ENCODE assay signal across 21 cellular contexts in the genomic region with DNA sequence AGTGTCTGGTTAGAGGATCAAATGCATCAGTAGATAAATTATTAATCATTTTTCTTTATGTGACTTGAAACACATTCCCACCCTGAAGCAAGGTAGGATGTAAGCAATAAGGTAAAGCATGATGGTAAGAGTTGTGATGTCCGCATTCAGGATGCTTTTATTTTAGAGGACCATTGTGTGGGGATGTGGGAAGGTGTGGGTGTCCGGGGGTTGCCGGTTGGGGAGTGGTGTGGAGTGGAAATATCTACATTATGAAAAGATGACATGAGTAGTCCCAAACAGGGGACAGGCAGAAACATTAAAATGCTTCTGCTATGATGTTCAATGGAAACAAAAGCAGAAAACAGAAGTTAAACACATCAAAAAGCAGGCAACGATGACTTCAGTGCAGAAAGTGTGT.
DNase-seq lines count a peak whose midpoint lies in the region; ATAC-seq, FAIRE-seq and TF ChIP-seq lines count a peak whose summit lies in the region.
"Had no signal": no experiment of that assay in that cellular context is flagged by ENCODE, and none has a peak within 500 bp of the region (broad histone marks: within the 10 kb centered on the region; RNA-seq: fewer than 3 reads in every experiment).

No MANE protein-coding gene starts in this region.

- H3K36me3 ChIP-seq in BLaER1 (no peaks in the 10 kb centered on the region), Loucy (ENCODE audit: insufficient read depth, low read length) (no peaks in the 10 kb centered on the region), brain microvascular endothelial cell (replicated peaks) (no peaks in the 10 kb centered on the region)
- H3K36me3 ChIP-seq in naive thymus-derived CD4-positive, alpha-beta T cell (ENCODE audit: control insufficient read depth in 2 of 3, insufficient read depth in 3 of 3, low read length in 3 of 3), result no peaks in the 10 kb centered on the region

- H3K27me3 ChIP-seq in BLaER1 (no peaks in the 10 kb centered on the region), Loucy (ENCODE audit: insufficient read depth, low read length, poor library complexity, severe bottlenecking) (no peaks in the 10 kb centered on the region), brain microvascular endothelial cell (replicated peaks) (no peaks in the 10 kb centered on the region)
- H3K27me3 ChIP-seq in naive thymus-derived CD4-positive, alpha-beta T cell (ENCODE audit: control insufficient read depth in 2 of 2, insufficient read depth in 2 of 2, low read length in 2 of 2), result no peaks in the 10 kb centered on the region

- no peak for FAIRE-seq in GM12892 (lab: Jason Lieb, UNC)
- FAIRE-seq: A204.1, GM12891 had no signal

- H2AFZ ChIP-seq in Loucy (ENCODE audit: low read length), result no peak overlapping the region

- H4K20me1 ChIP-seq in BLaER1 (no peaks in the 10 kb centered on the region), Loucy (ENCODE audit: insufficient read depth, low read length, poor library complexity, severe bottlenecking) (no peaks in the 10 kb centered on the region)

- POLR2A ChIA-PET in naive thymus-derived CD4-positive, alpha-beta T cell (lab: Charles Lee), result no interaction called here

- intact Hi-C loops in naive thymus-derived CD4-positive, alpha-beta T cell (cut with micrococcal nuclease), result no loop called here
- intact Hi-C loops in activated CD4-positive, alpha-beta T cell treated with anti-CD3 and anti-CD28 coated beads, Interleukin-2, amount 10 ng/mL, durations not matched to agents 24 days and 14 days (cut with micrococcal nuclease), result no loop called here

- peak overlapping the region in 6 of 10 donors; percentile 32 to 82 (median 77) for H3K4me3 Mint-ChIP-seq in naive thymus-derived CD4-positive, alpha-beta T cell
- H3K4me3 Mint-ChIP-seq in activated CD4-positive, alpha-beta T cell treated with anti-CD3 and anti-CD28 coated beads, Interleukin-2, amount 10 ng/mL, durations not matched to agents 24 days and 14 days, result no peak overlapping the region
- H3K4me3 Mint-ChIP-seq: H9 had no signal

- DNase-seq in brain microvascular endothelial cell, result no peak
- DNase-seq in naive thymus-derived CD4-positive, alpha-beta T cell, result no peak
- DNase-seq in activated CD4-positive, alpha-beta T cell treated with anti-CD3 and anti-CD28 coated beads, Interleukin-2, amount 10 ng/mL, durations not matched to agents 24 days and 14 days, result no peak
- no peak for DNase-seq in GM12892 (ENCODE audit: insufficient read length)
- no peak for DNase-seq in NCI-H524 (lab: John Stamatoyannopoulos, UW)
- DNase-seq: AML-193; C1 segment of cervical spinal cord; CD4-positive, CD25-positive, alpha-beta regulatory T cell; CD8-positive, alpha-beta memory T cell; COR-L47; DMS 273 treated with DMSO at 0.1 percent for 48 hours; DMS53; DND-41; GOT3; H9 had no signal

- no peaks in the 10 kb centered on the region for H3K27me3 Mint-ChIP-seq in naive thymus-derived CD4-positive, alpha-beta T cell
- no peaks in the 10 kb centered on the region for H3K27me3 Mint-ChIP-seq in activated CD4-positive, alpha-beta T cell treated with anti-CD3 and anti-CD28 coated beads, Interleukin-2, amount 10 ng/mL, durations not matched to agents 24 days and 14 days
- H3K27me3 Mint-ChIP-seq: CD4-positive, CD25-positive, alpha-beta regulatory T cell had no signal

- peaks cover 0 to 11% (median 2%) of the 10 kb centered on the region in 11 donors for H3K9me3 Mint-ChIP-seq in naive thymus-derived CD4-positive, alpha-beta T cell
- no peaks in the 10 kb centered on the region for H3K9me3 Mint-ChIP-seq in activated CD4-positive, alpha-beta T cell treated with anti-CD3 and anti-CD28 coated beads, Interleukin-2, amount 10 ng/mL, durations not matched to agents 24 days and 14 days
- H3K9me3 Mint-ChIP-seq: CD8-positive, alpha-beta memory T cell had no signal

- peak overlapping the region; percentile 73 for H3K4me2 ChIP-seq in BLaER1
- H3K4me2 ChIP-seq in Loucy (ENCODE audit: low read depth, low read length, poor library complexity, severe bottlenecking), result peak overlapping the region; percentile 64
- H3K4me2 ChIP-seq: KMS-11 had no signal

- H3F3A ChIP-seq in Loucy (ENCODE audit: low read depth), result 0 out of 2 replicates have a peak, but pooled peaks cover 6% of the 10 kb centered on the region

- no peak overlapping the region for H3K9ac ChIP-seq in BLaER1
- no peak overlapping the region for H3K9ac ChIP-seq in Loucy (ENCODE audit: low read depth, low read length, poor library complexity, severe bottlenecking)
- H3K9ac ChIP-seq: KMS-11 had no signal

- no peak for ATAC-seq in naive thymus-derived CD4-positive, alpha-beta T cell

- H3K9me3 ChIP-seq in BLaER1, result no peaks in the 10 kb centered on the region
- no peaks in the 10 kb centered on the region for H3K9me3 ChIP-seq in Loucy (ENCODE audit: insufficient read depth, low read depth, low read length)
- H3K9me3 ChIP-seq in naive thymus-derived CD4-positive, alpha-beta T cell (ENCODE audit: control insufficient read depth in 2 of 3, low read length in 3 of 3), result no peaks in the 10 kb centered on the region

- H3K79me2 ChIP-seq in Loucy (ENCODE audit: insufficient read depth, low read length), result no peaks in the 10 kb centered on the region

- peaks cover 0 to 2% (median 0%) of the 10 kb centered on the region in 5 donors for H3K36me3 Mint-ChIP-seq in naive thymus-derived CD4-positive, alpha-beta T cell
- no peaks in the 10 kb centered on the region for H3K36me3 Mint-ChIP-seq in activated CD4-positive, alpha-beta T cell treated with anti-CD3 and anti-CD28 coated beads, Interleukin-2, amount 10 ng/mL, durations not matched to agents 24 days and 14 days (ENCODE audit: low read depth)
- H3K36me3 Mint-ChIP-seq: CD4-positive, CD25-positive, alpha-beta regulatory T cell; CD8-positive, alpha-beta memory T cell had no signal

- in situ Hi-C loops in brain microvascular endothelial cell (cut with HindIII; ENCODE audit: low pct_ligation_motif_present, low sequenced_read_pairs), result no loop called here

- H3K4me3 ChIP-seq in BLaER1, result no peak overlapping the region
- peak overlapping the region; percentile 31 for H3K4me3 ChIP-seq in Loucy (ENCODE audit: low read length, poor library complexity, severe bottlenecking)
- no peak overlapping the region for H3K4me3 ChIP-seq in brain microvascular endothelial cell (ENCODE audit: low read depth, low read length)
- no peak overlapping the region for H3K4me3 ChIP-seq in naive thymus-derived CD4-positive, alpha-beta T cell (ENCODE audit: low read length)

- H3K27ac ChIP-seq in BLaER1 (no peak overlapping the region), brain microvascular endothelial cell (peak overlapping the region; percentile 62)
- no peak overlapping the region for H3K27ac ChIP-seq in naive thymus-derived CD4-positive, alpha-beta T cell (ENCODE audit: low read depth, low read length)
- H3K27ac ChIP-seq: HL-60, KMS-11 had no signal

- peak overlapping the region in 4 of 9 donors; percentile 12 to 84 (median 16) for H3K27ac Mint-ChIP-seq in naive thymus-derived CD4-positive, alpha-beta T cell
- no peak overlapping the region for H3K27ac Mint-ChIP-seq in activated CD4-positive, alpha-beta T cell treated with anti-CD3 and anti-CD28 coated beads, Interleukin-2, amount 10 ng/mL, durations not matched to agents 24 days and 14 days
- H3K27ac Mint-ChIP-seq: CD4-positive, CD25-positive, alpha-beta regulatory T cell; CD8-positive, alpha-beta memory T cell; H9 had no signal

- no peak for TF ChIP-seq POLR2A in GM12892 (IDR thresholded peaks at IDR 0.05; ENCODE audit: low read depth, low read length)

- no peak for TF ChIP-seq CTCF in Loucy (conservative IDR thresholded peaks at IDR 0.05; ENCODE audit: low read length)
- TF ChIP-seq CTCF in brain microvascular endothelial cell (IDR thresholded peaks at IDR 0.05; ENCODE audit: low read depth, low read length, missing control alignments), result no peak

- H3K4me1 ChIP-seq in BLaER1 (peaks cover 22% of the 10 kb centered on the region), Loucy (ENCODE audit: insufficient read depth, low read length, poor library complexity, severe bottlenecking) (peaks cover 28% of the 10 kb centered on the region)
- H3K4me1 ChIP-seq in naive thymus-derived CD4-positive, alpha-beta T cell (ENCODE audit: control insufficient read depth in 2 of 2, insufficient read depth in 2 of 2, low read length in 2 of 2), result peaks cover 0 to 26% of the 10 kb centered on the region in 2 donors

- H3K4me1 Mint-ChIP-seq in naive thymus-derived CD4-positive, alpha-beta T cell, result peaks cover 19 to 67% (median 55%) of the 10 kb centered on the region in 7 donors
- H3K4me1 Mint-ChIP-seq in activated CD4-positive, alpha-beta T cell treated with anti-CD3 and anti-CD28 coated beads, Interleukin-2, amount 10 ng/mL, durations not matched to agents 24 days and 14 days, result peaks cover 19% of the 10 kb centered on the region

- no peaks in the 10 kb centered on the region for H3K9me2 ChIP-seq in Loucy (replicated peaks; ENCODE audit: low read depth, low read length)

- CTCF ChIA-PET in naive thymus-derived CD4-positive, alpha-beta T cell (lab: Charles Lee), result no interaction called here
